13 cellular contexts compared by ENCODE assay signal in genomic region chr14:77204907-77205306, GRCh38. TPM values are rescaled to one million over a fixed set of nuclear protein-coding genes. Genes with fewer than 3 reads are reported as not detected.
DNase-seq lines count a peak whose midpoint lies in the region; ATAC-seq and TF ChIP-seq lines count a peak whose summit lies in the region.
"Had no signal": no experiment of that assay in that cellular context is flagged by ENCODE, and none has a peak within 500 bp of the region (broad histone marks: within the 10 kb centered on the region; RNA-seq: fewer than 3 reads in every experiment).

No MANE protein-coding gene starts in this region.

- no peaks in the 10 kb centered on the region for H3K4me1 ChIP-seq in HEK293 (ENCODE audit: control insufficient read depth, insufficient read depth, low read length)
- H3K4me1 ChIP-seq in hepatocyte (ENCODE audit: insufficient read depth) = peaks cover 9% of the 10 kb centered on the region
- no peaks in the 10 kb centered on the region for H3K4me1 ChIP-seq in effector memory CD4-positive, alpha-beta T cell (ENCODE audit: control insufficient read depth, insufficient read depth, low read length, poor library complexity, severe bottlenecking)
- H3K4me1 ChIP-seq: Caco-2 had no signal

- H3K27ac ChIP-seq in HEK293 (ENCODE audit: extremely low read depth, low read depth, low read length) (no peak overlapping the region), hepatocyte (peak overlapping the region; percentile 12)
- H3K27ac ChIP-seq in effector memory CD4-positive, alpha-beta T cell (ENCODE audit: insufficient read depth, low read length, poor library complexity, severe bottlenecking) = no peak overlapping the region

- H3K4me3 Mint-ChIP-seq in brain (no peak overlapping the region), type B pancreatic cell (no peak overlapping the region)
- H3K4me3 Mint-ChIP-seq: CD8-positive, alpha-beta memory T cell had no signal

- H3K36me3 Mint-ChIP-seq in brain (peaks cover 17% of the 10 kb centered on the region), type B pancreatic cell (no peaks in the 10 kb centered on the region)
- H3K36me3 Mint-ChIP-seq: CD8-positive, alpha-beta memory T cell had no signal

- H2AFZ ChIP-seq in hepatocyte = no peak overlapping the region

- H3K36me3 ChIP-seq in HEK293 (ENCODE audit: control insufficient read depth in 2 of 2, insufficient read depth in 1 of 2, low read length in 2 of 2) = no peaks in the 10 kb centered on the region
- no peaks in the 10 kb centered on the region for H3K36me3 ChIP-seq in hepatocyte (replicated peaks; ENCODE audit: insufficient read depth, low read depth)
- no peaks in the 10 kb centered on the region for H3K36me3 ChIP-seq in effector memory CD4-positive, alpha-beta T cell (ENCODE audit: control insufficient read depth, insufficient read depth, low read length)

- no peaks in the 10 kb centered on the region for H3K79me2 ChIP-seq in hepatocyte

- no peak for TF ChIP-seq CTCF in HEK293 (tag by site-specific recombination; IDR thresholded peaks at IDR 0.05)
- TF ChIP-seq CTCF in brain (conservative IDR thresholded peaks at IDR 0.05) = no peak
- TF ChIP-seq CTCF in hepatocyte (IDR thresholded peaks at IDR 0.05; ENCODE audit: poor library complexity) = no peak
- no peak for TF ChIP-seq CTCF in type B pancreatic cell (conservative IDR thresholded peaks at IDR 0.05)

- H3K27me3 Mint-ChIP-seq in brain = peaks cover 3% of the 10 kb centered on the region
- H3K27me3 Mint-ChIP-seq in type B pancreatic cell = peaks cover 30% of the 10 kb centered on the region

- peaks cover 69% of the 10 kb centered on the region for H3K4me1 Mint-ChIP-seq in brain
- no peaks in the 10 kb centered on the region for H3K4me1 Mint-ChIP-seq in type B pancreatic cell (ENCODE audit: unreplicated experiment)
- H3K4me1 Mint-ChIP-seq: CD8-positive, alpha-beta memory T cell had no signal

- no peaks in the 10 kb centered on the region for H3K9me2 ChIP-seq in hepatocyte (replicated peaks; ENCODE audit: insufficient read depth)

- H3K4me2 ChIP-seq in hepatocyte = no peak overlapping the region

- H3K4me3 ChIP-seq in HEK293 (ENCODE audit: low read depth, low read length) = no peak overlapping the region
- H3K4me3 ChIP-seq in hepatocyte = no peak overlapping the region
- no peak overlapping the region for H3K4me3 ChIP-seq in effector memory CD4-positive, alpha-beta T cell (ENCODE audit: insufficient read depth, low read depth, low read length, poor library complexity, severe bottlenecking)

- CTCF ChIA-PET in HEK293 (lab: Yijun Ruan, JAX) = interaction anchor here (0.6 to 0.7 kb wide), 2 partner anchors 98 to 395 kb away, joined by 3 read pairs; no protein-coding TSS in a partner anchor

- WGBS in hepatocyte (ENCODE audit: low lambda C conversion rate, missing lambda C conversion rate) = 100% methylated on average over 1 of the region's 1 CpG

- no peak for DNase-seq in hepatocyte (ENCODE audit: low spot score)
- DNase-seq in type B pancreatic cell (ENCODE audit: extremely low spot score, unreplicated experiment) = no peak
- DNase-seq in effector memory CD4-positive, alpha-beta T cell = no peak
- DNase-seq in stimulated activated CD4-positive, alpha-beta T cell treated with anti-CD3 and anti-CD28 coated beads, Interleukin-4, amount 100 ng/mL, for 4 hours = no peak
- DNase-seq: Caco-2; CD8-positive, alpha-beta memory T cell; DND-41; GDM1 had no signal

- H3K9me3 ChIP-seq in HEK293 (ENCODE audit: control insufficient read depth, insufficient read depth, low read depth, low read length) (no peaks in the 10 kb centered on the region), hepatocyte (ENCODE audit: low read depth) (no peaks in the 10 kb centered on the region)
- no peaks in the 10 kb centered on the region for H3K9me3 ChIP-seq in effector memory CD4-positive, alpha-beta T cell (ENCODE audit: control insufficient read depth, low read length)
- H3K9me3 ChIP-seq: Caco-2 had no signal

- H3K27ac Mint-ChIP-seq in brain (peak overlapping the region in 3 of 5 experiments; percentile 72 to 94 (median 88)), type B pancreatic cell (peak overlapping the region; percentile 6)
- H3K27ac Mint-ChIP-seq: CD8-positive, alpha-beta memory T cell had no signal

- H3K9me3 Mint-ChIP-seq in brain (no peaks in the 10 kb centered on the region), type B pancreatic cell (no peaks in the 10 kb centered on the region)

- ATAC-seq in HG02981 (IDR thresholded peaks at IDR 0.05; ENCODE audit: unreplicated experiment) = no peak
- ATAC-seq: HCT116 had no signal

- no peaks in the 10 kb centered on the region for H3K27me3 ChIP-seq in hepatocyte
- peaks cover 2% of the 10 kb centered on the region for H3K27me3 ChIP-seq in effector memory CD4-positive, alpha-beta T cell (replicated peaks; ENCODE audit: control insufficient read depth, insufficient read depth, low read length, poor library complexity, severe bottlenecking)

- H4K20me1 ChIP-seq in hepatocyte (ENCODE audit: insufficient read depth, poor library complexity, severe bottlenecking) = no peaks in the 10 kb centered on the region

- POLR2A ChIA-PET in HEK293 (lab: Yijun Ruan, JAX) = no interaction called here

TF ChIP-seq in HEK293, 187 proteins besides CTCF, POLR2A, EP300 and RAD21:
- TF ChIP-seq ZNF623 (tag by site-specific recombination; IDR thresholded peaks at IDR 0.05) (peak; percentile 91), ZNF555 (tag by site-specific recombination; conservative IDR thresholded peaks at IDR 0.05) (no peak)

RNA-seq across cellular contexts. Expression of gene TMEM63C, which starts 23.3 kb away (rescaled TPM):
- polyA plus RNA-seq in brain (ENCODE audit: insufficient read depth, low read depth, low replicate concordance) = 53.6 TPM
- total RNA-seq in hepatocyte = 4.9 and 5.1 TPM in 2 replicates
- 5.4 and 9.7 TPM in 2 replicates for polyA plus RNA-seq in hepatocyte
- 4.6 and 5.5 TPM in 2 replicates for total RNA-seq in type B pancreatic cell (ENCODE audit: low replicate concordance)
- polyA plus RNA-seq: BJ had no signal
